ENCODE assay signal across 1 cellular context in the genomic region with DNA sequence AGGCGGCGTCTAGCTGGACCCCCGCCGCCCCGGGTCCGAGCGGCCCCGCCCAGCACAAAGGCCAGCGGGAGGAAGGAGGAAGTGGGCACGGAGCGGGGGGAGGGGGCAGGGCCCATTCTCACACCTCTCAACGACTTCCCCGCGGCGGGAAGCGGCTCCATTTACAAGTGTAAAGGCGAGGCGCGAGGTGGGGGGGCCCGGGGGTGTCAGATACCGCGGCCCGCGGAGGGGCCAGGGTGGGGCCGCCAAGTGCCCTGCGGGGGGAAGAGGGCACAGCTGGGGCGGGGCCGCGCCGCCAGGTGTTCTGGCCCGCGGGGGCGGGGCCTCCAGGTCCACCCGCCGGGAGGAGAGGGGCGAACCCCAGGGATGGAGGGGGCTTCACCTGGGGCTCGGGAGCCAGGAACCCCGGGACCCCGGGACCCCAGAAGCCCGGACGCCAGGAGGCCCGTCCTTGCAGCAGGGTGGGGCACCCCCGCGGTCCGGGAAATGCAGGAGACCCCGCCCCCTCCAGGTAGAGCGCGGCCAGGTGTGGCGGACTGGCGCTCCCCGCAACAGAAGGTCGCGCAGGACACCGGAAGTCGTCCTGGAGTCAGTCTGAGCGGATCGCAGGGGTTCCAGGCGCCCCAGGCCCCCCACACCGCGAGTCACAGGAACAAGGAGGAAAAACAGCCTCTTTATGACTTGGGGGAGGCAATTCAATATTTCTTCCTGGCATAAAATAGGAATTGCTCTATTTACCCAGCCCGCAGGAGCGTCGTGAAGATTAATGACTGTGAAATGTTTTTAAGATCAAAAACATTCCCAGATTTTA.
TF ChIP-seq lines count a peak whose summit lies in the region.

No MANE protein-coding gene starts in this region.

TF ChIP-seq in WTC11, 78 proteins besides CTCF, POLR2A, EP300 and RAD21 (continued from another document and continues in another):
- TF ChIP-seq, protein P1, sequence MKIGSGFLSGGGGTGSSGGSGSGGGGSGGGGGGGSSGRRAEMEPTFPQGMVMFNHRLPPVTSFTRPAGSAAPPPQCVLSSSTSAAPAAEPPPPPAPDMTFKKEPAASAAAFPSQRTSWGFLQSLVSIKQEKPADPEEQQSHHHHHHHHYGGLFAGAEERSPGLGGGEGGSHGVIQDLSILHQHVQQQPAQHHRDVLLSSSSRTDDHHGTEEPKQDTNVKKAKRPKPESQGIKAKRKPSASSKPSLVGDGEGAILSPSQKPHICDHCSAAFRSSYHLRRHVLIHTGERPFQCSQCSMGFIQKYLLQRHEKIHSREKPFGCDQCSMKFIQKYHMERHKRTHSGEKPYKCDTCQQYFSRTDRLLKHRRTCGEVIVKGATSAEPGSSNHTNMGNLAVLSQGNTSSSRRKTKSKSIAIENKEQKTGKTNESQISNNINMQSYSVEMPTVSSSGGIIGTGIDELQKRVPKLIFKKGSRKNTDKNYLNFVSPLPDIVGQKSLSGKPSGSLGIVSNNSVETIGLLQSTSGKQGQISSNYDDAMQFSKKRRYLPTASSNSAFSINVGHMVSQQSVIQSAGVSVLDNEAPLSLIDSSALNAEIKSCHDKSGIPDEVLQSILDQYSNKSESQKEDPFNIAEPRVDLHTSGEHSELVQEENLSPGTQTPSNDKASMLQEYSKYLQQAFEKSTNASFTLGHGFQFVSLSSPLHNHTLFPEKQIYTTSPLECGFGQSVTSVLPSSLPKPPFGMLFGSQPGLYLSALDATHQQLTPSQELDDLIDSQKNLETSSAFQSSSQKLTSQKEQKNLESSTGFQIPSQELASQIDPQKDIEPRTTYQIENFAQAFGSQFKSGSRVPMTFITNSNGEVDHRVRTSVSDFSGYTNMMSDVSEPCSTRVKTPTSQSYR (CRISPR knock-in tag; IDR thresholded peaks at IDR 0.05) = peak; percentile 88; the same call in 1 of the 2 replicates
- TF ChIP-seq FOXJ3 (CRISPR knock-in tag; IDR thresholded peaks at IDR 0.05; ENCODE audit: borderline replicate concordance) (no peak), RELA (CRISPR knock-in tag; IDR thresholded peaks at IDR 0.05; ENCODE audit: borderline replicate concordance) (no peak), ZBTB21 (CRISPR knock-in tag; IDR thresholded peaks at IDR 0.05; ENCODE audit: borderline replicate concordance) (peak; percentile 18; the same call in 1 of the 2 replicates), ZNF396 (CRISPR knock-in tag; IDR thresholded peaks at IDR 0.05; ENCODE audit: borderline replicate concordance) (no peak), ZNF317 (CRISPR knock-in tag; IDR thresholded peaks at IDR 0.05; ENCODE audit: borderline replicate concordance, low read depth) (no peak), ELF4 (CRISPR knock-in tag; IDR thresholded peaks at IDR 0.05; ENCODE audit: low read depth) (no peak), IRF1 (CRISPR knock-in tag; IDR thresholded peaks at IDR 0.05) (no peak), E2F5 (CRISPR knock-in tag; IDR thresholded peaks at IDR 0.05) (peak; percentile 95), ZNF263 (CRISPR knock-in tag; IDR thresholded peaks at IDR 0.05; ENCODE audit: low read depth) (no peak), PRRX2 (CRISPR knock-in tag; IDR thresholded peaks at IDR 0.05) (no peak), SMAD4 (CRISPR knock-in tag; IDR thresholded peaks at IDR 0.05) (no peak), RORB (CRISPR knock-in tag; IDR thresholded peaks at IDR 0.05) (no peak), JUN (CRISPR knock-in tag; IDR thresholded peaks at IDR 0.05) (no peak), ZNF219 (CRISPR knock-in tag; IDR thresholded peaks at IDR 0.05; ENCODE audit: borderline replicate concordance) (no peak), MLX (CRISPR knock-in tag; IDR thresholded peaks at IDR 0.05) (no peak), SOX15 (CRISPR knock-in tag; IDR thresholded peaks at IDR 0.05) (no peak), ZSCAN18 (CRISPR knock-in tag; IDR thresholded peaks at IDR 0.05) (no peak), NFE2L1 (CRISPR knock-in tag; IDR thresholded peaks at IDR 0.05) (no peak), ZNF232 (CRISPR knock-in tag; IDR thresholded peaks at IDR 0.05) (no peak), ZNF121 (CRISPR knock-in tag; IDR thresholded peaks at IDR 0.05) (no peak), MAX (CRISPR knock-in tag; IDR thresholded peaks at IDR 0.05) (peak; percentile 85; the same call in 1 of the 2 replicates), PREB (CRISPR knock-in tag; IDR thresholded peaks at IDR 0.05; ENCODE audit: borderline replicate concordance) (no peak), ZNF425 (CRISPR knock-in tag; conservative IDR thresholded peaks at IDR 0.05) (no peak), AFF4 (CRISPR knock-in tag; IDR thresholded peaks at IDR 0.05; ENCODE audit: borderline replicate concordance) (peak; percentile 88; the same call in 1 of the 2 replicates), TEAD1 (CRISPR knock-in tag; IDR thresholded peaks at IDR 0.05) (peak; percentile 81), SP1 (CRISPR knock-in tag; conservative IDR thresholded peaks at IDR 0.05) (peak; percentile 70; the same call in 1 of the 2 replicates)
- TF ChIP-seq, protein P2, sequence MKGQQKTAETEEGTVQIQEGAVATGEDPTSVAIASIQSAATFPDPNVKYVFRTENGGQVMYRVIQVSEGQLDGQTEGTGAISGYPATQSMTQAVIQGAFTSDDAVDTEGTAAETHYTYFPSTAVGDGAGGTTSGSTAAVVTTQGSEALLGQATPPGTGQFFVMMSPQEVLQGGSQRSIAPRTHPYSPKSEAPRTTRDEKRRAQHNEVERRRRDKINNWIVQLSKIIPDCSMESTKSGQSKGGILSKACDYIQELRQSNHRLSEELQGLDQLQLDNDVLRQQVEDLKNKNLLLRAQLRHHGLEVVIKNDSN (CRISPR knock-in tag; IDR thresholded peaks at IDR 0.05) = peak; percentile 49; the same call in 1 of the 2 replicates
- TF ChIP-seq, protein P3, sequence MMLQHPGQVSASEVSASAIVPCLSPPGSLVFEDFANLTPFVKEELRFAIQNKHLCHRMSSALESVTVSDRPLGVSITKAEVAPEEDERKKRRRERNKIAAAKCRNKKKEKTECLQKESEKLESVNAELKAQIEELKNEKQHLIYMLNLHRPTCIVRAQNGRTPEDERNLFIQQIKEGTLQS (CRISPR knock-in tag; conservative IDR thresholded peaks at IDR 0.05) = no peak
- TF ChIP-seq, protein P4, sequence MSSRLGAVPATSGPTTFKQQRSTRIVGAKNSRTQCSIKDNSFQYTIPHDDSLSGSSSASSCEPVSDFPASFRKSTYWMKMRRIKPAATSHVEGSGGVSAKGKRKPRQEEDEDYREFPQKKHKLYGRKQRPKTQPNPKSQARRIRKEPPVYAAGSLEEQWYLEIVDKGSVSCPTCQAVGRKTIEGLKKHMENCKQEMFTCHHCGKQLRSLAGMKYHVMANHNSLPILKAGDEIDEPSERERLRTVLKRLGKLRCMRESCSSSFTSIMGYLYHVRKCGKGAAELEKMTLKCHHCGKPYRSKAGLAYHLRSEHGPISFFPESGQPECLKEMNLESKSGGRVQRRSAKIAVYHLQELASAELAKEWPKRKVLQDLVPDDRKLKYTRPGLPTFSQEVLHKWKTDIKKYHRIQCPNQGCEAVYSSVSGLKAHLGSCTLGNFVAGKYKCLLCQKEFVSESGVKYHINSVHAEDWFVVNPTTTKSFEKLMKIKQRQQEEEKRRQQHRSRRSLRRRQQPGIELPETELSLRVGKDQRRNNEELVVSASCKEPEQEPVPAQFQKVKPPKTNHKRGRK (CRISPR knock-in tag; IDR thresholded peaks at IDR 0.05; ENCODE audit: borderline replicate concordance) = no peak
- TF ChIP-seq, protein P5, sequence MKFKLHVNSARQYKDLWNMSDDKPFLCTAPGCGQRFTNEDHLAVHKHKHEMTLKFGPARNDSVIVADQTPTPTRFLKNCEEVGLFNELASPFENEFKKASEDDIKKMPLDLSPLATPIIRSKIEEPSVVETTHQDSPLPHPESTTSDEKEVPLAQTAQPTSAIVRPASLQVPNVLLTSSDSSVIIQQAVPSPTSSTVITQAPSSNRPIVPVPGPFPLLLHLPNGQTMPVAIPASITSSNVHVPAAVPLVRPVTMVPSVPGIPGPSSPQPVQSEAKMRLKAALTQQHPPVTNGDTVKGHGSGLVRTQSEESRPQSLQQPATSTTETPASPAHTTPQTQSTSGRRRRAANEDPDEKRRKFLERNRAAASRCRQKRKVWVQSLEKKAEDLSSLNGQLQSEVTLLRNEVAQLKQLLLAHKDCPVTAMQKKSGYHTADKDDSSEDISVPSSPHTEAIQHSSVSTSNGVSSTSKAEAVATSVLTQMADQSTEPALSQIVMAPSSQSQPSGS (CRISPR knock-in tag; IDR thresholded peaks at IDR 0.05; ENCODE audit: borderline replicate concordance, low read depth) = no peak
